34 cellular contexts compared by ENCODE assay signal in the genomic region with DNA sequence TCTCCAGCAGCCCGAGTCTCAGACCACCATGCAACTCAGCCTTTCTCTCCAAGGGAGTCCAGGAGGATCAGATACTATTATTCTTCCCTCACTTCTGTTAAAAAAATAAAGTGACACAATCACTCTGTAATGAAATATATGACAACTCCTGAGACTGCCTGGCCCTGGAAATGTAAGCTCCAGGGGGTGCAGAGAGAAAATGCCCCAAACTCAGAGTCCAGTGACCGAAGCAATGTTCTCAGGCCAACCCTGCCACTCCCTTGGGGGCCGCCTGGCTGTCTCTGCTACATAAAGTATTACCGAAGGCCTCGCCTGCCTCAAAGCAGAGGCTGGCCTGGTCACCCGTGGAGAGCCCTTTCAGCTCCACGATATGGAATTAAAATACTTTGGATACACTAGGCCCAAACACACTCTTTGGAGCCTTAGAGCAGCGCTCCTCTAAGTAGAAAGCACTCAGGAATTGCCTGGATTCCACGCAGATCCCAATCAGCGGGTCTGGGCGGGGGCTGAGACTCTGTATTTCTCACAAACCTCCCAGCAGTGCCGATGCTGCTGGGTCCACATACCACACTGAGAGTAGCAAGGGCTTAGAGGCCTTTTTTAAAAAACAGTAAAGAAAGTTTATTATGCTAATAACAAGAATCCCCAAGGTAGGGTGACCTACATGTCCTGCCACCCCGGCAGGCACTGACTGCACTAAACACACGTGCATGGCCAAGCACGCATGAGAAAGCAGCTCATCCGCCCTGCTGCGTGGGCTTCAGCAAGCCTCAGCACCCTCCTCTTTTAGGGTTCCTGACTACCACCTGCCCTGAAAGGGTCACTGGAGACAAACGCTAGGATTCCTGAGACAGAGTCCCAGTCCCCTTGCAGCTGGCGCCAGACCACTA. TPM values are rescaled to one million over a fixed set of nuclear protein-coding genes. Genes with fewer than 3 reads are reported as not detected.
DNase-seq lines count a peak whose midpoint lies in the region; ATAC-seq and TF ChIP-seq lines count a peak whose summit lies in the region.
"Had no signal": no experiment of that assay in that cellular context is flagged by ENCODE, and none has a peak within 500 bp of the region (broad histone marks: within the 10 kb centered on the region; RNA-seq: fewer than 3 reads in every experiment).

No MANE protein-coding gene starts in this region.

- ATAC-seq in left lobe of liver = no peak
- ATAC-seq in left colon = no peak
- ATAC-seq: activated naive CD4-positive, alpha-beta T cell treated with anti-CD3 and anti-CD28 coated beads, Interleukin-2, amount 50 U/mL, for 72 hours; HCT116; stimulated activated memory B cell treated with anti-CD40 and anti-IgM and Interleukin-4, amounts not matched to agents 10 μg/mL and 1 μg/mL and 100 μg/mL, for 72 hours had no signal

- peaks cover 7% of the 10 kb centered on the region for H3F3A ChIP-seq in smooth muscle cell (ENCODE audit: low read depth)

- TF ChIP-seq CTCF in brain microvascular endothelial cell (IDR thresholded peaks at IDR 0.05; ENCODE audit: low read depth, low read length, missing control alignments) = no peak
- TF ChIP-seq CTCF in smooth muscle cell (IDR thresholded peaks at IDR 0.05; ENCODE audit: borderline replicate concordance, insufficient read depth, poor library complexity, severe bottlenecking) = no peak
- no peak for TF ChIP-seq CTCF in GM10248 (IDR thresholded peaks at IDR 0.05; ENCODE audit: control extremely low read depth, extremely low read depth, low read depth, missing control alignments)

- H3K27me3 ChIP-seq in SJCRH30 = no peaks in the 10 kb centered on the region
- no peaks in the 10 kb centered on the region for H3K27me3 ChIP-seq in brain microvascular endothelial cell (replicated peaks)
- no peaks in the 10 kb centered on the region for H3K27me3 ChIP-seq in mesendoderm (ENCODE audit: insufficient read depth, low read length, poor library complexity)
- no peaks in the 10 kb centered on the region for H3K27me3 ChIP-seq in smooth muscle cell (ENCODE audit: low read depth)
- H3K27me3 ChIP-seq: colonic mucosa, transverse colon had no signal

- H3K56ac ChIP-seq in mesendoderm (ENCODE audit: low read length) = peak overlapping the region; percentile 82

- in situ Hi-C loops in brain microvascular endothelial cell (cut with HindIII; ENCODE audit: low pct_ligation_motif_present, low sequenced_read_pairs) = no loop called here

- no peak overlapping the region for H2BK15ac ChIP-seq in mesendoderm (replicated peaks; ENCODE audit: low read depth)

- H3K36me3 ChIP-seq in SJCRH30 (no peaks in the 10 kb centered on the region), brain microvascular endothelial cell (replicated peaks) (no peaks in the 10 kb centered on the region), mesendoderm (ENCODE audit: control insufficient read depth, insufficient read depth, low read length) (no peaks in the 10 kb centered on the region), smooth muscle cell (ENCODE audit: low read depth) (no peaks in the 10 kb centered on the region)

- peak overlapping the region; percentile 82 for H2AK5ac ChIP-seq in mesendoderm (ENCODE audit: low read length)

- H3K4me3 ChIP-seq in SJCRH30 (no peak overlapping the region), brain microvascular endothelial cell (ENCODE audit: low read depth, low read length) (no peak overlapping the region), mesendoderm (ENCODE audit: low read length) (no peak overlapping the region), smooth muscle cell (no peak overlapping the region)
- H3K4me3 ChIP-seq: colonic mucosa, left ventricle myocardium inferior, transverse colon had no signal

- no peaks in the 10 kb centered on the region for H3K9me3 ChIP-seq in SJCRH30 (replicated peaks)
- H3K9me3 ChIP-seq in smooth muscle cell (replicated peaks; ENCODE audit: low read depth) = no peaks in the 10 kb centered on the region
- H3K9me3 ChIP-seq: colonic mucosa, left ventricle myocardium inferior, transverse colon had no signal

- CTCF ChIA-PET in GM10248 (lab: Yijun Ruan, JAX) = no interaction called here

- H4K5ac ChIP-seq in mesendoderm (ENCODE audit: low read length) = peak overlapping the region; percentile 23

- no peaks in the 10 kb centered on the region for H4K20me1 ChIP-seq in smooth muscle cell (ENCODE audit: low read depth)

- H3K4me1 ChIP-seq in SJCRH30 = peaks cover 86% of the 10 kb centered on the region
- H3K4me1 ChIP-seq in mesendoderm (ENCODE audit: control insufficient read depth, low read depth, low read length) = peaks cover 21% of the 10 kb centered on the region
- peaks cover 12% of the 10 kb centered on the region for H3K4me1 ChIP-seq in smooth muscle cell (ENCODE audit: low read depth)
- H3K4me1 ChIP-seq: colonic mucosa, left ventricle myocardium inferior, transverse colon had no signal

- H4K8ac ChIP-seq in mesendoderm (ENCODE audit: low read depth, low read length) = no peak overlapping the region

- POLR2A ChIA-PET in GM10248 (lab: Yijun Ruan, JAX) = no interaction called here

- H3K9ac ChIP-seq in mesendoderm (ENCODE audit: low read length) (peak overlapping the region; percentile 45), smooth muscle cell (ENCODE audit: low read depth) (no peak overlapping the region)

- H3K4me2 ChIP-seq in mesendoderm (ENCODE audit: low read length) (no peak overlapping the region), smooth muscle cell (no peak overlapping the region)

- H2BK120ac ChIP-seq in mesendoderm (ENCODE audit: low read depth, low read length) = no peak overlapping the region

- H3K27ac ChIP-seq in SJCRH30 = peak overlapping the region; percentile 70
- H3K27ac ChIP-seq in brain microvascular endothelial cell = peak overlapping the region; percentile 24
- peak overlapping the region; percentile 47 for H3K27ac ChIP-seq in mesendoderm (ENCODE audit: low read depth, low read length)
- H3K27ac ChIP-seq in smooth muscle cell (ENCODE audit: low read depth) = no peak overlapping the region
- H3K27ac ChIP-seq: colonic mucosa, left ventricle myocardium inferior, transverse colon had no signal

- no peaks in the 10 kb centered on the region for H3K79me2 ChIP-seq in mesendoderm (ENCODE audit: control insufficient read depth, insufficient read depth, low read length)
- no peaks in the 10 kb centered on the region for H3K79me2 ChIP-seq in smooth muscle cell (ENCODE audit: low read depth)

- peak overlapping the region; percentile 94 for H3K23ac ChIP-seq in mesendoderm (ENCODE audit: low read length)

- H3K18ac ChIP-seq in mesendoderm (ENCODE audit: low read length) = peak overlapping the region; percentile 26

- DNase-seq in SJCRH30 (peak in 1 of 2 experiments; percentile 45), brain microvascular endothelial cell (peak; percentile 59), mesendoderm (peak; percentile 64), smooth muscle cell (lab: John Stamatoyannopoulos, UW; ENCODE audit: unreplicated experiment) (no peak), left lobe of liver (ENCODE audit: low spot score) (no peak), GM10248 (ENCODE audit: extremely low spot score) (no peak), left colon (no peak), cardiac septum (ENCODE audit: low spot score) (no peak)
- DNase-seq: activated CD4-positive, alpha-beta T cell treated with anti-CD3 and anti-CD28 coated beads, Interleukin-2, amount 50 U/mL, for 1 hour; activated effector memory CD4-positive, alpha-beta T cell treated with Interleukin-2 at 50 U/mL for 16 hours; activated T-cell treated with anti-CD3 and anti-CD28 coated beads, Interleukin-2, amount 50 U/mL, for 1 hour; anterior cingulate cortex; colonic mucosa; effector CD8-positive, alpha-beta T cell; left ventricle myocardium inferior; MV-4-11; NCI-H146; NCI-H446; SIG-M5; T1000; transverse colon had no signal

- WGBS in mesendoderm (ENCODE audit: extremely low coverage, insufficient coverage, low lambda C conversion rate) = no CpG with 5 or more reads among the region's 19 CpGs
- WGBS in smooth muscle cell (ENCODE audit: low lambda C conversion rate) = 71% methylated on average over 19 of the region's 19 CpGs

- no peaks in the 10 kb centered on the region for H3K79me1 ChIP-seq in mesendoderm (ENCODE audit: low read length)

- no peak overlapping the region for H3K4ac ChIP-seq in mesendoderm (ENCODE audit: low read depth, low read length)

- peak overlapping the region; percentile 63 for H2BK5ac ChIP-seq in mesendoderm (ENCODE audit: low read length)

- H2AFZ ChIP-seq in smooth muscle cell (ENCODE audit: low read depth) = peak overlapping the region; percentile 24

- intact Hi-C loops in left colon (cut with DNase I, micrococcal nuclease) = no loop called here
- intact Hi-C loops in cardiac septum (cut with DNase I) = no loop called here

RNA-seq across cellular contexts. Expression of gene TMCO4, which starts 31.1 kb away (rescaled TPM):
- total RNA-seq in SJCRH30 (2014; rRNA removed; shearing (Covaris generic)) = 17.7 and 18.0 TPM in 2 replicates
- 7.0 TPM for polyA plus RNA-seq in mesendoderm (2013, experiment 1 of 2)
- 8.0 TPM for polyA plus RNA-seq in mesendoderm (2013, experiment 2 of 2)
- total RNA-seq in smooth muscle cell (5.4 and 6.9 TPM in 2 replicates), left lobe of liver (9.8 TPM), left colon (10 to 100 TPM; 28.9 to 31.1 TPM), cardiac septum (9.3 TPM)
- polyA plus RNA-seq in smooth muscle cell = 4.3 and 6.8 TPM in 2 replicates

RNA-seq across cellular contexts. Expression of gene RNF186, which starts 46.5 kb away (rescaled TPM):
- total RNA-seq in SJCRH30 (2014; rRNA removed; shearing (Covaris generic)) = 0.73 and 0.86 TPM in 2 replicates
- not detected for polyA plus RNA-seq in mesendoderm (2013, experiment 1 of 2)
- not detected for polyA plus RNA-seq in mesendoderm (2013, experiment 2 of 2)
- total RNA-seq in smooth muscle cell (not detected in 2 replicates), left lobe of liver (0.60 TPM), left colon (10 to 100 TPM; 50.3 to 53.7 TPM), cardiac septum (not detected)
- not detected in 2 replicates for polyA plus RNA-seq in smooth muscle cell
- total RNA-seq: activated naive CD4-positive, alpha-beta T cell treated with anti-CD3 and anti-CD28 coated beads, Interleukin-2, amount 50 U/mL, for 72 hours; epithelial cell of proximal tubule; glomerular endothelial cell; HT-29; left ventricle myocardium inferior; mesenteric fat pad; myocyte; pulmonary artery endothelial cell; subcutaneous adipose tissue had no signal
- polyA plus RNA-seq: AG04450, BJ, IgD-negative memory B cell had no signal

Comparison
In these comparisons a context has a peak if more than half of its experiments do, and no peak if none do; other contexts are left out.
1. DNase-seq: peak in brain microvascular endothelial cell (single experiment) and mesendoderm (single experiment); none in smooth muscle cell (single experiment), left lobe of liver (single experiment), GM10248 (single experiment), left colon (0 of 2) and cardiac septum (single experiment).
2. RNA of gene RNF186, which starts 46.5 kb away (total RNA-seq): 50.3 to 53.7 TPM in left colon; 0.73 to 0.86 TPM in SJCRH30, 0.60 TPM in left lobe of liver (single experiment), not detected in smooth muscle cell and not detected in cardiac septum (single experiment); every median in the first group is over 10 times any median in the second.